8 cellular contexts compared by ENCODE assay signal in genomic region chr21:5065240-5066211, GRCh38.
DNase-seq lines count a peak whose midpoint lies in the region; ATAC-seq and TF ChIP-seq lines count a peak whose summit lies in the region.
"Not testable (repeated sequence)": the region's sequence is repeated elsewhere in the genome, so short reads cannot be mapped to it uniquely, and the experiment has no call there.

No MANE protein-coding gene starts in this region.

- not testable (repeated sequence) for H3K36me3 ChIP-seq in CD8-positive, alpha-beta memory T cell (ENCODE audit: insufficient read depth, low read length)

- peak; percentile 86 for ATAC-seq in GM21381 (IDR thresholded peaks at IDR 0.05; ENCODE audit: unreplicated experiment)
- ATAC-seq in HG03095 (IDR thresholded peaks at IDR 0.05; ENCODE audit: unreplicated experiment): peak; percentile 87
- ATAC-seq in activated T-cell treated with anti-CD3 and anti-CD28 coated beads, Interleukin-2, amount 50 U/mL, for 4 hours: peak; percentile 94 to 97

- not testable (repeated sequence) for H3K4me1 ChIP-seq in CD8-positive, alpha-beta memory T cell (ENCODE audit: insufficient read depth, low read length)

- H3K27ac ChIP-seq in CD8-positive, alpha-beta memory T cell (ENCODE audit: low read depth, low read length): not testable (repeated sequence)

- H3K4me3 ChIP-seq in CD8-positive, alpha-beta memory T cell (ENCODE audit: low read length); foreskin fibroblast (ENCODE audit: low read depth in 1 of 2, low read length in 2 of 2): not testable (repeated sequence)

- H3K4me3 Mint-ChIP-seq in CD8-positive, alpha-beta memory T cell; activated T-cell treated with anti-CD3 and anti-CD28 coated beads, Interleukin-2, amount 50 U/mL, for 4 hours; osteocyte (ENCODE audit: unreplicated experiment): not testable (repeated sequence)

- H3K27me3 Mint-ChIP-seq in CD8-positive, alpha-beta memory T cell; activated T-cell treated with anti-CD3 and anti-CD28 coated beads, Interleukin-2, amount 50 U/mL, for 4 hours (ENCODE audit: low read depth); osteocyte (ENCODE audit: unreplicated experiment): not testable (repeated sequence)

- not testable (repeated sequence) for TF ChIP-seq CTCF in foreskin fibroblast (IDR thresholded peaks at IDR 0.05; ENCODE audit: low read depth, low read length); osteocyte (IDR thresholded peaks at IDR 0.05)

- H3K27me3 ChIP-seq in CD8-positive, alpha-beta memory T cell (ENCODE audit: insufficient read depth, low read length, poor library complexity, severe bottlenecking): not testable (repeated sequence)

- not testable (repeated sequence) for H3K9me3 Mint-ChIP-seq in CD8-positive, alpha-beta memory T cell; activated T-cell treated with anti-CD3 and anti-CD28 coated beads, Interleukin-2, amount 50 U/mL, for 4 hours; osteocyte (ENCODE audit: unreplicated experiment)

- not testable (repeated sequence) for H3K36me3 Mint-ChIP-seq in CD8-positive, alpha-beta memory T cell; activated T-cell treated with anti-CD3 and anti-CD28 coated beads, Interleukin-2, amount 50 U/mL, for 4 hours (ENCODE audit: insufficient read depth); osteocyte (ENCODE audit: unreplicated experiment)

- not testable (repeated sequence) for H3K27ac Mint-ChIP-seq in CD8-positive, alpha-beta memory T cell; osteocyte (ENCODE audit: unreplicated experiment)

- DNase-seq in CD8-positive, alpha-beta memory T cell: peak in 4 of 5 donors; percentile 45 to 70 (median 65)
- peak in 3 of 5 experiments; percentile 44 to 64 (median 56) for DNase-seq in T-helper 2 cell
- peak; percentile 71 for DNase-seq in activated T-cell treated with anti-CD3 and anti-CD28 coated beads, Interleukin-2, amount 50 U/mL, for 4 hours
- DNase-seq in foreskin fibroblast: peak; percentile 26 to 34
- DNase-seq in osteocyte (ENCODE audit: extremely low spot score, unreplicated experiment): peak; percentile 4
- peak; percentile 56 to 59 for DNase-seq in stimulated activated CD8-positive, alpha-beta memory T cell treated with anti-CD3 and anti-CD28 coated beads, Interleukin-15, amount 100 ng/mL, for 48 hours (ENCODE audit: low read depth in 2 of 2)

- CTCF ChIA-PET in CD8-positive, alpha-beta memory T cell (lab: Charles Lee): not testable (repeated sequence)

- H3K9me3 ChIP-seq in CD8-positive, alpha-beta memory T cell (ENCODE audit: low read length): not testable (repeated sequence)

- POLR2A ChIA-PET in CD8-positive, alpha-beta memory T cell (lab: Charles Lee): not testable (repeated sequence)

- not testable (repeated sequence) for H3K4me1 Mint-ChIP-seq in CD8-positive, alpha-beta memory T cell; activated T-cell treated with anti-CD3 and anti-CD28 coated beads, Interleukin-2, amount 50 U/mL, for 4 hours (ENCODE audit: low read depth); osteocyte (ENCODE audit: unreplicated experiment)

Comparison
In these comparisons a context has a peak if more than half of its experiments do, and no peak if none do; other contexts are left out.
1. DNase-seq: peak in every context shown above with its lines; median percentile 71 in activated T-cell treated with anti-CD3 and anti-CD28 coated beads, Interleukin-2, amount 50 U/mL, for 4 hours; 65 in CD8-positive, alpha-beta memory T cell; 58 in stimulated activated CD8-positive, alpha-beta memory T cell treated with anti-CD3 and anti-CD28 coated beads, Interleukin-15, amount 100 ng/mL, for 48 hours; 56 in T-helper 2 cell; 30 in foreskin fibroblast; 4 in osteocyte.